In genomic region chr10:99450624-99451498, GRCh38 we compare ENCODE assay signal across 1 cellular context.
TF ChIP-seq lines count a peak whose summit lies in the region.

No MANE protein-coding gene starts in this region.

TF ChIP-seq in HepG2, 621 proteins besides CTCF, POLR2A, EP300 and RAD21 (continued from another document and continues in another):
- no peak for TF ChIP-seq ZNF142 (CRISPR knock-in tag; IDR thresholded peaks at IDR 0.05)
- TF ChIP-seq GATAD2A (CRISPR knock-in tag; IDR thresholded peaks at IDR 0.05), result peak; percentile 31; the same call in 1 of the 2 replicates
- no peak for TF ChIP-seq CENPT (CRISPR knock-in tag; IDR thresholded peaks at IDR 0.05; ENCODE audit: low read depth)
- peak; percentile 52; the same call in 1 of the 2 replicates for TF ChIP-seq FOXJ3 (CRISPR knock-in tag; IDR thresholded peaks at IDR 0.05; ENCODE audit: borderline replicate concordance)
- 0 out of 2 replicates have a peak, but pooled peaks have one; percentile 36 for TF ChIP-seq ERF (CRISPR knock-in tag; IDR thresholded peaks at IDR 0.05)
- TF ChIP-seq ZNF354B (CRISPR knock-in tag; IDR thresholded peaks at IDR 0.05), result no peak
- peak; percentile 69 for TF ChIP-seq NR2F2 (IDR thresholded peaks at IDR 0.05; ENCODE audit: borderline replicate concordance, low read depth)
- TF ChIP-seq ZNF431 (CRISPR knock-in tag; IDR thresholded peaks at IDR 0.05; ENCODE audit: borderline replicate concordance, low read depth), result no peak
- no peak for TF ChIP-seq SOX6 (IDR thresholded peaks at IDR 0.05)
- peak; percentile 60 for TF ChIP-seq SOX6 (CRISPR knock-in tag; IDR thresholded peaks at IDR 0.05)
- TF ChIP-seq ZNF639 (CRISPR knock-in tag; conservative IDR thresholded peaks at IDR 0.05), result 0 out of 2 replicates have a peak, but pooled peaks have one; percentile 30
- TF ChIP-seq RARA (CRISPR knock-in tag; IDR thresholded peaks at IDR 0.05), result peak; percentile 72
- no peak for TF ChIP-seq NR2C2 (CRISPR knock-in tag; IDR thresholded peaks at IDR 0.05; ENCODE audit: borderline replicate concordance)
- TF ChIP-seq ZNF616 (CRISPR knock-in tag; IDR thresholded peaks at IDR 0.05; ENCODE audit: low read depth), result no peak
- peak; percentile 37; the same call in 1 of the 2 replicates for TF ChIP-seq HNF4A (CRISPR knock-in tag; IDR thresholded peaks at IDR 0.05)
- no peak for TF ChIP-seq KDM2A (CRISPR knock-in tag; IDR thresholded peaks at IDR 0.05; ENCODE audit: borderline replicate concordance, low read depth)
- TF ChIP-seq ZSCAN20 (CRISPR knock-in tag; IDR thresholded peaks at IDR 0.05; ENCODE audit: borderline replicate concordance), result no peak
- TF ChIP-seq SALL1 (CRISPR knock-in tag; IDR thresholded peaks at IDR 0.05), result peak; percentile 55; the same call in 1 of the 2 replicates
- TF ChIP-seq ZNF670 (CRISPR knock-in tag; IDR thresholded peaks at IDR 0.05; ENCODE audit: borderline replicate concordance), result no peak
- TF ChIP-seq, protein P1, sequence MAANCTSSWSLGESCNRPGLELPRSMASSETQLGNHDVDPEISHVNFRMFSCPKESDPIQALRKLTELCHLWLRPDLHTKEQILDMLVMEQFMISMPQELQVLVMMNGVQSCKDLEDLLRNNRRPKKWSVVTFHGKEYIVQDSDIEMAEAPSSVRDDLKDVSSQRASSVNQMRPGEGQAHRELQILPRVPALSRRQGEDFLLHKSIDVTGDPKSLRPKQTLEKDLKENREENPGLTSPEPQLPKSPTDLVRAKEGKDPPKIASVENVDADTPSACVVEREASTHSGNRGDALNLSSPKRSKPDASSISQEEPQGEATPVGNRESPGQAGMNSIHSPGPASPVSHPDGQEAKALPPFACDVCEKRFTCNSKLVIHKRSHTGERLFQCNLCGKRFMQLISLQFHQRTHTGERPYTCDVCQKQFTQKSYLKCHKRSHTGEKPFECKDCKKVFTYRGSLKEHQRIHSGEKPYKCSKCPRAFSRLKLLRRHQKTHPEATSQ (CRISPR knock-in tag; IDR thresholded peaks at IDR 0.05; ENCODE audit: borderline replicate concordance), result no peak
- TF ChIP-seq THAP11 (CRISPR knock-in tag; IDR thresholded peaks at IDR 0.05), result peak; percentile 30; the same call in 1 of the 2 replicates
- no peak for TF ChIP-seq SRSF1 (optimal IDR thresholded peaks at IDR 0.05; ENCODE audit: low read depth, low read length)
- TF ChIP-seq JUNB (CRISPR knock-in tag; IDR thresholded peaks at IDR 0.05; ENCODE audit: borderline replicate concordance), result no peak
- no peak for TF ChIP-seq ZXDC (CRISPR knock-in tag; IDR thresholded peaks at IDR 0.05)
- TF ChIP-seq ZFP91 (CRISPR knock-in tag; IDR thresholded peaks at IDR 0.05; ENCODE audit: borderline replicate concordance), result no peak
- no peak for TF ChIP-seq KLF15 (CRISPR knock-in tag; IDR thresholded peaks at IDR 0.05; ENCODE audit: borderline replicate concordance)
- TF ChIP-seq TBX2 (CRISPR knock-in tag; IDR thresholded peaks at IDR 0.05; ENCODE audit: borderline replicate concordance), result peak; percentile 48; the same call in 1 of the 2 replicates
- TF ChIP-seq ELF3 (CRISPR knock-in tag; IDR thresholded peaks at IDR 0.05), result peak; percentile 43; the same call in 1 of the 2 replicates
- TF ChIP-seq ZBTB3 (CRISPR knock-in tag; IDR thresholded peaks at IDR 0.05; ENCODE audit: borderline replicate concordance, low read depth), result no peak
- TF ChIP-seq FOXA3 (CRISPR knock-in tag; IDR thresholded peaks at IDR 0.05), result peak; percentile 61
- TF ChIP-seq, protein P2, sequence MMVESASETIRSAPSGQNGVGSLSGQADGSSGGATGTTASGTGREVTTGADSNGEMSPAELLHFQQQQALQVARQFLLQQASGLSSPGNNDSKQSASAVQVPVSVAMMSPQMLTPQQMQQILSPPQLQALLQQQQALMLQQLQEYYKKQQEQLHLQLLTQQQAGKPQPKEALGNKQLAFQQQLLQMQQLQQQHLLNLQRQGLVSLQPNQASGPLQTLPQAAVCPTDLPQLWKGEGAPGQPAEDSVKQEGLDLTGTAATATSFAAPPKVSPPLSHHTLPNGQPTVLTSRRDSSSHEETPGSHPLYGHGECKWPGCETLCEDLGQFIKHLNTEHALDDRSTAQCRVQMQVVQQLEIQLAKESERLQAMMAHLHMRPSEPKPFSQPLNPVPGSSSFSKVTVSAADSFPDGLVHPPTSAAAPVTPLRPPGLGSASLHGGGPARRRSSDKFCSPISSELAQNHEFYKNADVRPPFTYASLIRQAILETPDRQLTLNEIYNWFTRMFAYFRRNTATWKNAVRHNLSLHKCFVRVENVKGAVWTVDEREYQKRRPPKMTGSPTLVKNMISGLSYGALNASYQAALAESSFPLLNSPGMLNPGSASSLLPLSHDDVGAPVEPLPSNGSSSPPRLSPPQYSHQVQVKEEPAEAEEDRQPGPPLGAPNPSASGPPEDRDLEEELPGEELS (CRISPR knock-in tag; IDR thresholded peaks at IDR 0.05), result peak; percentile 92
- no peak for TF ChIP-seq NPAS2 (CRISPR knock-in tag; IDR thresholded peaks at IDR 0.05; ENCODE audit: borderline replicate concordance)
- TF ChIP-seq ZNF749 (CRISPR knock-in tag; IDR thresholded peaks at IDR 0.05; ENCODE audit: borderline replicate concordance), result no peak
- TF ChIP-seq AKAP8 (CRISPR knock-in tag; IDR thresholded peaks at IDR 0.05), result no peak
- TF ChIP-seq NAIF1 (CRISPR knock-in tag; IDR thresholded peaks at IDR 0.05; ENCODE audit: borderline replicate concordance), result no peak
- no peak for TF ChIP-seq PRMT3 (CRISPR knock-in tag; IDR thresholded peaks at IDR 0.05; ENCODE audit: borderline replicate concordance, low read depth)
- no peak for TF ChIP-seq SMAD9 (CRISPR knock-in tag; IDR thresholded peaks at IDR 0.05)
- TF ChIP-seq NFE2L2 (IDR thresholded peaks at IDR 0.05; ENCODE audit: low read length), result no peak
- TF ChIP-seq ZBTB7B (CRISPR knock-in tag; IDR thresholded peaks at IDR 0.05), result no peak
- no peak for TF ChIP-seq ZNF260 (CRISPR knock-in tag; IDR thresholded peaks at IDR 0.05; ENCODE audit: borderline replicate concordance, low read depth)
- TF ChIP-seq ZNF879 (CRISPR knock-in tag; IDR thresholded peaks at IDR 0.05), result no peak
- peak; percentile 80 for TF ChIP-seq NR2F6 (IDR thresholded peaks at IDR 0.05)
- peak; percentile 82 for TF ChIP-seq NR2F6 (CRISPR knock-in tag; IDR thresholded peaks at IDR 0.05)
- no peak for TF ChIP-seq ZC3H13 (CRISPR knock-in tag; IDR thresholded peaks at IDR 0.05)
- TF ChIP-seq ZMYM2 (CRISPR knock-in tag; IDR thresholded peaks at IDR 0.05), result no peak
- TF ChIP-seq ESRRA (CRISPR knock-in tag; IDR thresholded peaks at IDR 0.05; ENCODE audit: low read depth), result no peak
